In the genomic region with DNA sequence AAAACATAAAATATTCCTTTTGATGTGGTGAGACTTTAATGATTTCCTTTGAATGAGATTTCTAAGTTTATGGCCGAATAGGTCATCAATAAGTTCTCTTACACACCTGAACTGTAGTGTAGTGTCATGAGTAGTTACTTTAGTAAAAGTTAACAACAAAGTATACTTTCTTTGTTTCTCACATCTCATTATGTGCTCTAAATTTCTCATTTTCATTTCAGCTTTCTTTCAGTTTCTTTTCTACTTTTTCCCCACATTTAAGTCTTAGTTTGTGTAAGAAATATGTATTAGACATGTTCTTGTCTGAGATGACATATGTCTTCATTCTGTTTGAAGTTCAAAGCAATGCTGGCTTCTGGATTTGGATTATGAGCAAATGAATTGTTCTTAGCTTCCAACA, we compare ENCODE assay signal across 15 cellular contexts.
DNase-seq lines count a peak whose midpoint lies in the region; ATAC-seq and TF ChIP-seq lines count a peak whose summit lies in the region.
"Had no signal": no experiment of that assay in that cellular context is flagged by ENCODE, and none has a peak within 500 bp of the region (broad histone marks: within the 10 kb centered on the region; RNA-seq: fewer than 3 reads in every experiment).

No MANE protein-coding gene starts in this region.

- no peaks in the 10 kb centered on the region for H4K20me1 ChIP-seq in SK-N-SH (ENCODE audit: insufficient read depth)

- ATAC-seq in SK-N-SH treated with all-trans-retinoic acid at 6 μM for 48 hours (no peak), GM21786 (IDR thresholded peaks at IDR 0.05; ENCODE audit: unreplicated experiment) (peak; percentile 66), psoas muscle (no peak), GM21526 (IDR thresholded peaks at IDR 0.05; ENCODE audit: low FRiP score, unreplicated experiment) (no peak)
- ATAC-seq: Panc1 had no signal

- no peaks in the 10 kb centered on the region; the same call in 1 of the 2 replicates for H3K9me2 ChIP-seq in SK-N-SH

- peak overlapping the region; percentile 25; the same call in 1 of the 2 replicates for H3K4me2 ChIP-seq in SK-N-SH

- POLR2A ChIA-PET in SK-N-SH (lab: Yijun Ruan, JAX): interaction anchor here (0.5 to 0.8 kb wide), 2 partner anchors 11 to 209 kb away, joined by 4 to 6 read pairs; no protein-coding TSS in a partner anchor

- TF ChIP-seq RAD21 in SK-N-SH (IDR thresholded peaks at IDR 0.05; ENCODE audit: low read length): no peak

- 20% methylated on average over 1 of the region's 1 CpG for WGBS in SK-N-SH (ENCODE audit: low lambda C conversion rate)
- 70 to 82% (median 79%) methylated on average over 1 of the region's 1 CpG for WGBS in psoas muscle, 3 donors

- no peaks in the 10 kb centered on the region for H3F3A ChIP-seq in SK-N-SH (replicated peaks; ENCODE audit: insufficient read depth)

- H3K27ac ChIP-seq in SK-N-SH (ENCODE audit: low read depth in 2 of 2, low read length in 1 of 2) (peak overlapping the region in 1 of 2 experiments; percentile 91; a peak in 2 of 4 replicates), coronary artery (peak overlapping the region; percentile 5 to 33), psoas muscle (peak overlapping the region; percentile 9), ascending aorta (no peak overlapping the region)

- 0 out of 4 replicates have a peak overlapping the region, but pooled peaks of 1 of the 2 experiments have one; percentile 12 for H3K4me3 ChIP-seq in SK-N-SH (ENCODE audit: low read depth in 2 of 2, low read length in 1 of 2)
- no peak overlapping the region for H3K4me3 ChIP-seq in coronary artery
- H3K4me3 ChIP-seq in psoas muscle: no peak overlapping the region
- no peak overlapping the region for H3K4me3 ChIP-seq in ascending aorta

- TF ChIP-seq EP300 in SK-N-SH (IDR thresholded peaks at IDR 0.05; ENCODE audit: borderline replicate concordance in 1 of 2, low read depth in 1 of 2, low read length in 1 of 2): no peak

- intact Hi-C loops in psoas muscle (cut with DNase I): no loop called here
- intact Hi-C loops in ascending aorta (cut with DNase I): no loop called here

- no peak for DNase-seq in SK-N-SH
- DNase-seq in coronary artery (ENCODE audit: low spot score): no peak
- DNase-seq in psoas muscle: no peak
- DNase-seq in NCI-H2081 treated with DMSO at 0.1 percent for 48 hours (lab: John Stamatoyannopoulos, UW): no peak
- DNase-seq in ascending aorta (ENCODE audit: low spot score in 2 of 2): no peak
- DNase-seq: 8988T; Karpas-422; NCI-H2107; NCI-H510A; NCI-H748 treated with DMSO at 0.1 percent for 48 hours; NK-92 treated with Interleukin-12 subunit alpha and Interleukin-12 subunit beta, amount 100 ng/mL, for 24 hours had no signal

- no peak overlapping the region for H2AFZ ChIP-seq in SK-N-SH (ENCODE audit: low read depth)

- peaks cover 0 to 16% of the 10 kb centered on the region in 2 experiments; a peak in 2 of 4 replicates for H3K4me1 ChIP-seq in SK-N-SH (ENCODE audit: control insufficient read depth in 1 of 2, insufficient read depth in 2 of 2, low read depth in 1 of 2, low read length in 1 of 2)
- H3K4me1 ChIP-seq in psoas muscle: peaks cover 6% of the 10 kb centered on the region
- peaks cover 0 to 2% of the 10 kb centered on the region in 2 donors for H3K4me1 ChIP-seq in ascending aorta

- CTCF ChIA-PET in SK-N-SH (lab: Yijun Ruan, JAX): interaction anchor here (0.7 to 1.8 kb wide), 4 partner anchors 22 to 603 kb away, joined by 3 to 6 read pairs (median 4); no protein-coding TSS in a partner anchor

- TF ChIP-seq CTCF in SK-N-SH (IDR thresholded peaks at IDR 0.05) (no peak), coronary artery (IDR thresholded peaks at IDR 0.05) (no peak), psoas muscle (IDR thresholded peaks at IDR 0.05) (no peak), ascending aorta (IDR thresholded peaks at IDR 0.05) (no peak)

- H3K79me2 ChIP-seq in SK-N-SH (ENCODE audit: insufficient read depth): no peaks in the 10 kb centered on the region

- H3K9ac ChIP-seq in SK-N-SH: no peak overlapping the region

- no peaks in the 10 kb centered on the region for H3K36me3 ChIP-seq in SK-N-SH (replicated peaks in 1 of 2; ENCODE audit: control insufficient read depth in 1 of 2, insufficient read depth in 2 of 2, low read length in 1 of 2)
- no peaks in the 10 kb centered on the region for H3K36me3 ChIP-seq in psoas muscle (ENCODE audit: insufficient read depth in 1 of 2, low read depth in 1 of 2)
- H3K36me3 ChIP-seq in ascending aorta: no peaks in the 10 kb centered on the region

- H3K9me3 ChIP-seq in SK-N-SH (no peaks in the 10 kb centered on the region), psoas muscle (no peaks in the 10 kb centered on the region), ascending aorta (no peaks in the 10 kb centered on the region)

- H3K27me3 ChIP-seq in SK-N-SH (ENCODE audit: insufficient read depth) (no peaks in the 10 kb centered on the region), psoas muscle (ENCODE audit: insufficient read depth in 3 of 3, low read length in 2 of 3) (no peaks in the 10 kb centered on the region), ascending aorta (no peaks in the 10 kb centered on the region)

TF ChIP-seq in SK-N-SH, 30 proteins besides CTCF, POLR2A, EP300 and RAD21:
- no peak for TF ChIP-seq SIN3A (IDR thresholded peaks at IDR 0.05; ENCODE audit: borderline replicate concordance, low read depth, low read length)
TF ChIP-seq in SK-N-SH: peak in this region for 0.

TF ChIP-seq in SK-N-SH treated with all-trans-retinoic acid at 6 μM for 48 hours, 23 proteins besides CTCF, POLR2A, EP300 and RAD21 (continues in another document):
- TF ChIP-seq ESRRG (CRISPR knock-in tag; IDR thresholded peaks at IDR 0.05) (no peak), GLIS3 (CRISPR knock-in tag; IDR thresholded peaks at IDR 0.05) (no peak), ISL1 (CRISPR knock-in tag; IDR thresholded peaks at IDR 0.05) (no peak), ZNF8 (CRISPR knock-in tag; IDR thresholded peaks at IDR 0.05) (no peak), SNAI2 (CRISPR knock-in tag; IDR thresholded peaks at IDR 0.05) (no peak), PPARA (CRISPR knock-in tag; IDR thresholded peaks at IDR 0.05; ENCODE audit: borderline replicate concordance) (no peak), ZFP3 (CRISPR knock-in tag; IDR thresholded peaks at IDR 0.05) (no peak), TOX (CRISPR knock-in tag; IDR thresholded peaks at IDR 0.05; ENCODE audit: borderline replicate concordance) (no peak), BACH2 (CRISPR knock-in tag; IDR thresholded peaks at IDR 0.05; ENCODE audit: borderline replicate concordance) (no peak), POU6F1 (CRISPR knock-in tag; IDR thresholded peaks at IDR 0.05; ENCODE audit: borderline replicate concordance, low read depth) (no peak), TCF4 (CRISPR knock-in tag; IDR thresholded peaks at IDR 0.05; ENCODE audit: borderline replicate concordance) (no peak), TSHZ2 (CRISPR knock-in tag; IDR thresholded peaks at IDR 0.05) (no peak)
- TF ChIP-seq, protein P1, sequence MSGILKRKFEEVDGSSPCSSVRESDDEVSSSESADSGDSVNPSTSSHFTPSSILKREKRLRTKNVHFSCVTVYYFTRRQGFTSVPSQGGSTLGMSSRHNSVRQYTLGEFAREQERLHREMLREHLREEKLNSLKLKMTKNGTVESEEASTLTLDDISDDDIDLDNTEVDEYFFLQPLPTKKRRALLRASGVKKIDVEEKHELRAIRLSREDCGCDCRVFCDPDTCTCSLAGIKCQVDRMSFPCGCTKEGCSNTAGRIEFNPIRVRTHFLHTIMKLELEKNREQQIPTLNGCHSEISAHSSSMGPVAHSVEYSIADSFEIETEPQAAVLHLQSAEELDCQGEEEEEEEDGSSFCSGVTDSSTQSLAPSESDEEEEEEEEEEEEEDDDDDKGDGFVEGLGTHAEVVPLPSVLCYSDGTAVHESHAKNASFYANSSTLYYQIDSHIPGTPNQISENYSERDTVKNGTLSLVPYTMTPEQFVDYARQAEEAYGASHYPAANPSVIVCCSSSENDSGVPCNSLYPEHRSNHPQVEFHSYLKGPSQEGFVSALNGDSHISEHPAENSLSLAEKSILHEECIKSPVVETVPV (CRISPR knock-in tag; IDR thresholded peaks at IDR 0.05): no peak

Comparison
In these comparisons a context has a peak if more than half of its experiments do, and no peak if none do; other contexts are left out.
1. H3K27ac ChIP-seq: peak in coronary artery (2 of 2) and psoas muscle (single experiment); none in ascending aorta (0 of 2).